27 cellular contexts compared by ENCODE assay signal in genomic region chr3:177681156-177681555, GRCh38.
DNase-seq lines count a peak whose midpoint lies in the region; FAIRE-seq and TF ChIP-seq lines count a peak whose summit lies in the region.
"Had no signal": no experiment of that assay in that cellular context is flagged by ENCODE, and none has a peak within 500 bp of the region (broad histone marks: within the 10 kb centered on the region; RNA-seq: fewer than 3 reads in every experiment).

No MANE protein-coding gene starts in this region.

- H3K14ac ChIP-seq in mesenchymal stem cell (ENCODE audit: low read length in 2 of 2): no peak overlapping the region

- no peak overlapping the region for H2BK15ac ChIP-seq in mesenchymal stem cell (ENCODE audit: low read depth, poor library complexity, severe bottlenecking)

- no peak overlapping the region for H3K4me3 Mint-ChIP-seq in astrocyte (ENCODE audit: unreplicated experiment)
- H3K4me3 Mint-ChIP-seq: activated CD4-positive, alpha-beta T cell treated with anti-CD3 and anti-CD28 coated beads for 36 hours; activated CD8-positive, alpha-beta T cell treated with anti-CD3 and anti-CD28 coated beads for 36 hours; activated naive CD4-positive, alpha-beta T cell treated with anti-CD3 and anti-CD28 coated beads for 36 hours; CD14-positive monocyte had no signal

- POLR2A ChIA-PET in RWPE1 (lab: Yijun Ruan, JAX; ENCODE audit: low non-redundant PET): no interaction called here

- H3K4me3 ChIP-seq in astrocyte (ENCODE audit: insufficient read depth, low read depth, low read length) (no peak overlapping the region), mesenchymal stem cell (ENCODE audit: insufficient read depth in 1 of 2, low read depth in 1 of 2, low read length in 2 of 2) (no peak overlapping the region), spleen (no peak overlapping the region), hepatocyte (no peak overlapping the region)
- H3K4me3 ChIP-seq: right lobe of liver, SJCRH30, tibial artery had no signal

- H3K79me2 ChIP-seq in astrocyte (ENCODE audit: insufficient read depth, low read length): no peaks in the 10 kb centered on the region
- H3K79me2 ChIP-seq in hepatocyte: no peaks in the 10 kb centered on the region

- H3K18ac ChIP-seq in mesenchymal stem cell (ENCODE audit: low read depth in 1 of 2, low read length in 2 of 2): no peak overlapping the region

- intact Hi-C loops in spleen (cut with DNase I; ENCODE audit: low total_unique reads): no loop called here

- CTCF ChIA-PET in RWPE1 (lab: Yijun Ruan, JAX): interaction anchor here (0.5 to 1.0 kb wide), 2 partner anchors 59 to 126 kb away, joined by 3 to 7 read pairs; no protein-coding TSS in a partner anchor

- H4K20me1 ChIP-seq in astrocyte (ENCODE audit: insufficient read depth, low read length) (no peaks in the 10 kb centered on the region), hepatocyte (ENCODE audit: insufficient read depth, poor library complexity, severe bottlenecking) (no peaks in the 10 kb centered on the region)

- H3K9ac ChIP-seq in astrocyte (ENCODE audit: low read length): no peak overlapping the region
- no peak overlapping the region for H3K9ac ChIP-seq in mesenchymal stem cell (ENCODE audit: low read length)

- H3K4me2 ChIP-seq in astrocyte (ENCODE audit: low read length) (no peak overlapping the region), mesenchymal stem cell (ENCODE audit: low read length, poor library complexity, severe bottlenecking) (no peak overlapping the region), hepatocyte (no peak overlapping the region)

- DNase-seq in EH (ENCODE audit: low read depth): peak; percentile 26
- DNase-seq in astrocyte (ENCODE audit: low read depth): no peak
- DNase-seq in mesenchymal stem cell: peak; percentile 16
- no peak for DNase-seq in spleen
- no peak for DNase-seq in hepatocyte (ENCODE audit: low spot score)
- no peak for DNase-seq in RWPE1 (ENCODE audit: low spot score)
- no peak for DNase-seq in COLO668 (lab: John Stamatoyannopoulos, UW; ENCODE audit: unreplicated experiment)
- DNase-seq: activated CD4-positive, alpha-beta T cell treated with anti-CD3 and anti-CD28 coated beads for 36 hours; activated CD8-positive, alpha-beta T cell treated with anti-CD3 and anti-CD28 coated beads for 36 hours; activated naive CD4-positive, alpha-beta T cell treated with anti-CD3 and anti-CD28 coated beads for 36 hours; amniotic stem cell; left colon; MV-4-11; NCI-H1436 treated with DMSO at 0.1 percent for 48 hours; NCI-H2081 treated with DMSO at 0.1 percent for 48 hours; NCI-H446 treated with DMSO at 0.1 percent for 48 hours; NCI-H82; right lobe of liver; SJCRH30; stimulated activated CD4-positive, alpha-beta T cell treated with anti-CD3 and anti-CD28 coated beads, Interleukin-12 subunit alpha, Interleukin-12 subunit beta, amount 100 ng/mL, for 4 hours; stimulated activated CD4-positive, alpha-beta T cell treated with anti-CD3 and anti-CD28 coated beads, Interleukin-4, amount 100 ng/mL, for 1 hour; SW 1271; tibial artery had no signal

- H3K27ac ChIP-seq in astrocyte (ENCODE audit: low read depth, low read length) (no peak overlapping the region), mesenchymal stem cell (ENCODE audit: low read length, poor library complexity, severe bottlenecking) (no peak overlapping the region), spleen (peak overlapping the region in 6 of 8 donors; percentile 11 to 78 (median 50)), hepatocyte (no peak overlapping the region), RWPE1 (no peak overlapping the region)
- H3K27ac ChIP-seq: epithelial cell of prostate, right lobe of liver, SJCRH30, tibial artery had no signal

- FAIRE-seq in astrocyte (lab: Jason Lieb, UNC): peak; percentile 50

- H3K4ac ChIP-seq in mesenchymal stem cell (ENCODE audit: low read depth in 1 of 2, low read length in 2 of 2): no peak overlapping the region

- no peak overlapping the region for H2BK12ac ChIP-seq in mesenchymal stem cell (ENCODE audit: low read length in 2 of 2)

- no peak for TF ChIP-seq CTCF in astrocyte (IDR thresholded peaks at IDR 0.05; ENCODE audit: insufficient read depth, low read depth, low read length)
- no peak for TF ChIP-seq CTCF in spleen (IDR thresholded peaks at IDR 0.05 in 8 of 11, conservative IDR thresholded peaks at IDR 0.05 in 3 of 11)
- TF ChIP-seq CTCF in hepatocyte (IDR thresholded peaks at IDR 0.05; ENCODE audit: poor library complexity): no peak
- no peak for TF ChIP-seq CTCF in RWPE1 (conservative IDR thresholded peaks at IDR 0.05; ENCODE audit: low read depth)

- no peak for TF ChIP-seq POLR2A in spleen (IDR thresholded peaks at IDR 0.05)

- H3K9me3 ChIP-seq in astrocyte (ENCODE audit: insufficient read depth, low read depth, low read length) (no peaks in the 10 kb centered on the region), mesenchymal stem cell (ENCODE audit: control insufficient read depth, low read length) (no peaks in the 10 kb centered on the region), spleen (no peaks in the 10 kb centered on the region), hepatocyte (ENCODE audit: low read depth) (no peaks in the 10 kb centered on the region)
- H3K9me3 ChIP-seq: right lobe of liver, SJCRH30, tibial artery had no signal

- H2AK5ac ChIP-seq in mesenchymal stem cell (ENCODE audit: low read length, severe bottlenecking): no peak overlapping the region

- H3K36me3 ChIP-seq in astrocyte (ENCODE audit: insufficient read depth, low read length) (no peaks in the 10 kb centered on the region), mesenchymal stem cell (ENCODE audit: control insufficient read depth in 1 of 2, insufficient read depth in 2 of 2, low read depth in 1 of 2, low read length in 2 of 2) (no peaks in the 10 kb centered on the region), spleen (no peaks in the 10 kb centered on the region), hepatocyte (replicated peaks; ENCODE audit: insufficient read depth, low read depth) (no peaks in the 10 kb centered on the region)
- H3K36me3 ChIP-seq: right lobe of liver, SJCRH30, tibial artery had no signal

- H3K27me3 ChIP-seq in astrocyte (ENCODE audit: insufficient read depth, low read length) (no peaks in the 10 kb centered on the region), mesenchymal stem cell (ENCODE audit: control insufficient read depth in 1 of 2, insufficient read depth in 1 of 2, low read length in 2 of 2) (no peaks in the 10 kb centered on the region), spleen (replicated peaks in 1 of 7) (no peaks in the 10 kb centered on the region), hepatocyte (no peaks in the 10 kb centered on the region)
- H3K27me3 ChIP-seq: right lobe of liver, SJCRH30, tibial artery had no signal

- no peak overlapping the region for H3K23ac ChIP-seq in mesenchymal stem cell (ENCODE audit: low read length in 2 of 2)

- H2BK120ac ChIP-seq in mesenchymal stem cell (ENCODE audit: low read depth, low read length): no peak overlapping the region

- no peak overlapping the region for H4K91ac ChIP-seq in mesenchymal stem cell (ENCODE audit: low read length)

- H3K9me2 ChIP-seq in hepatocyte (replicated peaks; ENCODE audit: insufficient read depth): no peaks in the 10 kb centered on the region

- no peaks in the 10 kb centered on the region for H3K27me3 Mint-ChIP-seq in astrocyte (ENCODE audit: low read depth, unreplicated experiment)
- H3K27me3 Mint-ChIP-seq: activated CD4-positive, alpha-beta T cell treated with anti-CD3 and anti-CD28 coated beads for 36 hours; activated CD8-positive, alpha-beta T cell treated with anti-CD3 and anti-CD28 coated beads for 36 hours; progenitor cell of endocrine pancreas had no signal

- no peaks in the 10 kb centered on the region for H3K79me1 ChIP-seq in mesenchymal stem cell (replicated peaks; ENCODE audit: low read length, poor library complexity, severe bottlenecking)

- no peaks in the 10 kb centered on the region for H3K9me3 Mint-ChIP-seq in astrocyte (ENCODE audit: unreplicated experiment)
- H3K9me3 Mint-ChIP-seq: activated naive CD4-positive, alpha-beta T cell treated with anti-CD3 and anti-CD28 coated beads for 36 hours; CD14-positive monocyte; immature natural killer cell had no signal

- no peak overlapping the region for H3K27ac Mint-ChIP-seq in astrocyte (ENCODE audit: unreplicated experiment)
- H3K27ac Mint-ChIP-seq: activated CD4-positive, alpha-beta T cell treated with anti-CD3 and anti-CD28 coated beads for 36 hours; activated CD8-positive, alpha-beta T cell treated with anti-CD3 and anti-CD28 coated beads for 36 hours; activated naive CD4-positive, alpha-beta T cell treated with anti-CD3 and anti-CD28 coated beads for 36 hours; CD14-positive monocyte; progenitor cell of endocrine pancreas had no signal

- no peak overlapping the region for H2AFZ ChIP-seq in astrocyte (ENCODE audit: low read depth, low read length)
- H2AFZ ChIP-seq in mesenchymal stem cell (ENCODE audit: low read depth, low read length): no peak overlapping the region
- H2AFZ ChIP-seq in hepatocyte: no peak overlapping the region

- H3K4me1 ChIP-seq in astrocyte (ENCODE audit: insufficient read depth, low read length): peaks cover 16% of the 10 kb centered on the region
- peaks cover 2% of the 10 kb centered on the region for H3K4me1 ChIP-seq in mesenchymal stem cell (ENCODE audit: control insufficient read depth, insufficient read depth, low read depth, low read length)
- peaks cover 8 to 52% (median 22%) of the 10 kb centered on the region in 6 donors for H3K4me1 ChIP-seq in spleen
- peaks cover 5% of the 10 kb centered on the region for H3K4me1 ChIP-seq in hepatocyte (ENCODE audit: insufficient read depth)
- H3K4me1 ChIP-seq: right lobe of liver, SJCRH30 had no signal

- peaks cover 23% of the 10 kb centered on the region for H3K4me1 Mint-ChIP-seq in astrocyte (ENCODE audit: low read depth, unreplicated experiment)

- H3K36me3 Mint-ChIP-seq in astrocyte (ENCODE audit: low read depth, unreplicated experiment): no peaks in the 10 kb centered on the region
- H3K36me3 Mint-ChIP-seq: CD14-positive monocyte, immature natural killer cell had no signal

- no peak overlapping the region for H4K8ac ChIP-seq in mesenchymal stem cell (ENCODE audit: low read length)

- H2BK5ac ChIP-seq in mesenchymal stem cell (ENCODE audit: low read depth, low read length, poor library complexity, severe bottlenecking): no peak overlapping the region

Comparison
In these comparisons a context has a peak if more than half of its experiments do, and no peak if none do; other contexts are left out.
1. DNase-seq: peak in EH (single experiment) and mesenchymal stem cell (single experiment); none in astrocyte (single experiment), spleen (single experiment), hepatocyte (single experiment), RWPE1 (single experiment) and COLO668 (single experiment).
2. H3K27ac ChIP-seq: peak in spleen (6 of 8); none in astrocyte (single experiment), mesenchymal stem cell (single experiment), hepatocyte (single experiment) and RWPE1 (single experiment).